1 cellular context compared by ENCODE assay signal in genomic region chrX:153944140-153944799, GRCh38.
TF ChIP-seq lines count a peak whose summit lies in the region.

TSS of gene RENBP (minus strand) at chrX:153944643. CDS start at chrX:153944610, 33 bp downstream.

TF ChIP-seq in H1, 55 proteins besides CTCF, POLR2A, EP300 and RAD21 (continued from another document):
- TF ChIP-seq USF2 (IDR thresholded peaks at IDR 0.05; ENCODE audit: low read length), result peak; percentile 49; the same call in 1 of the 2 replicates
